Comparison of ENCODE assay signal across 9 cellular contexts in genomic region chr21:45970674-45971486, GRCh38. TPM values are rescaled to one million over a fixed set of nuclear protein-coding genes. Genes with fewer than 3 reads are reported as not detected.
DNase-seq lines count a peak whose midpoint lies in the region; ATAC-seq and TF ChIP-seq lines count a peak whose summit lies in the region.
"Had no signal": no experiment of that assay in that cellular context is flagged by ENCODE, and none has a peak within 500 bp of the region (broad histone marks: within the 10 kb centered on the region; RNA-seq: fewer than 3 reads in every experiment).

No MANE protein-coding gene starts in this region.

- no peak overlapping the region for H3K27ac ChIP-seq in endodermal cell (ENCODE audit: low read depth, low read length)
- H3K27ac ChIP-seq in thyroid gland, result peak overlapping the region in 2 of 3 donors; percentile 46 to 80
- H3K27ac ChIP-seq: neutrophil had no signal

- H3K4me1 ChIP-seq in endodermal cell (ENCODE audit: control insufficient read depth, insufficient read depth, low read length) (peaks cover 5% of the 10 kb centered on the region), thyroid gland (peaks cover 4 to 48% of the 10 kb centered on the region in 2 donors)

- no peaks in the 10 kb centered on the region for H3K36me3 ChIP-seq in endodermal cell (ENCODE audit: control insufficient read depth, insufficient read depth, low read length)
- no peaks in the 10 kb centered on the region for H3K36me3 ChIP-seq in thyroid gland
- H3K36me3 ChIP-seq: neutrophil had no signal

- no peaks in the 10 kb centered on the region for H3K27me3 Mint-ChIP-seq in endodermal cell (ENCODE audit: insufficient read depth)

- no peaks in the 10 kb centered on the region for H3K36me3 Mint-ChIP-seq in endodermal cell (ENCODE audit: low read depth)

- no peak overlapping the region for H3K4me3 Mint-ChIP-seq in endodermal cell

- TF ChIP-seq POLR2A in thyroid gland (IDR thresholded peaks at IDR 0.05), result no peak

- WGBS in endodermal cell (ENCODE audit: insufficient coverage in 1 of 2, insufficient read length in 1 of 2), 2 experiments, result 41 to 60% methylated on average over 1 to 21 of the region's 21 CpGs
- WGBS in thyroid gland, 2 donors, result 49 to 51% methylated on average over 9 to 10 of the region's 21 CpGs

- peaks cover 6% of the 10 kb centered on the region for H3K4me1 Mint-ChIP-seq in endodermal cell

- peak; percentile 94 for TF ChIP-seq CTCF in endodermal cell (conservative IDR thresholded peaks at IDR 0.05)
- TF ChIP-seq CTCF in thyroid gland (IDR thresholded peaks at IDR 0.05), result peak; percentile 55 to 94 (median 70)

- ATAC-seq in HG03045 (IDR thresholded peaks at IDR 0.05; ENCODE audit: unreplicated experiment) (no peak), HG02970 (IDR thresholded peaks at IDR 0.05; ENCODE audit: low FRiP score, unreplicated experiment) (no peak)

- no peak overlapping the region for H3K27ac Mint-ChIP-seq in endodermal cell

- DNase-seq in COLO668 (lab: John Stamatoyannopoulos, UW; ENCODE audit: unreplicated experiment) (peak; percentile 47), HuH-7 (ENCODE audit: low spot score) (peak; percentile 83), endodermal cell (peak; percentile 92), myocyte (ENCODE audit: low read depth) (peak; percentile 63), thyroid gland (peak; percentile 47 to 53)
- peak; percentile 42 to 48 for DNase-seq in activated CD4-positive, alpha-beta T cell treated with anti-CD3 and anti-CD28 coated beads for 4 hours

- H3K4me3 ChIP-seq in endodermal cell (ENCODE audit: low read length), result no peak overlapping the region
- H3K4me3 ChIP-seq in thyroid gland (replicated peaks in 1 of 3), result no peak overlapping the region

- H3K9me3 Mint-ChIP-seq in endodermal cell, result no peaks in the 10 kb centered on the region

- H3K9ac ChIP-seq in endodermal cell (ENCODE audit: extremely low read depth, low read length, poor library complexity, severe bottlenecking), result no peak overlapping the region

- H3K27me3 ChIP-seq in endodermal cell (ENCODE audit: control insufficient read depth, insufficient read depth, low read length, poor library complexity, severe bottlenecking) (no peaks in the 10 kb centered on the region), thyroid gland (no peaks in the 10 kb centered on the region)

- intact Hi-C loops in thyroid gland (cut with DNase I), result loop anchor here (5.0 kb wide), 1 partner anchor 256 kb away; the partner anchor contains the start of gene LSS

- H3K9me3 ChIP-seq in endodermal cell (ENCODE audit: control insufficient read depth, low read length) (no peaks in the 10 kb centered on the region), thyroid gland (no peaks in the 10 kb centered on the region)
- H3K9me3 ChIP-seq: neutrophil had no signal

RNA-seq across cellular contexts. Expression of gene COL6A1, which starts 10.7 kb away (rescaled TPM):
- 100 to 1,000 TPM; 232 to 407 TPM for total RNA-seq in endodermal cell
- 172 TPM for polyA plus RNA-seq in endodermal cell (2013, experiment 1 of 2)
- polyA plus RNA-seq in endodermal cell (2013, experiment 2 of 2), result 154 TPM
- total RNA-seq in myocyte, result 678 and 866 TPM in 2 replicates
- polyA plus RNA-seq in myocyte (2012), result 278 TPM
- 100 to 1,000 TPM in 3 of 4 donors, 10 to 100 TPM in 1; 96.1 to 213 (median 162) TPM for total RNA-seq in thyroid gland
